9 cellular contexts compared by ENCODE assay signal in the genomic region with DNA sequence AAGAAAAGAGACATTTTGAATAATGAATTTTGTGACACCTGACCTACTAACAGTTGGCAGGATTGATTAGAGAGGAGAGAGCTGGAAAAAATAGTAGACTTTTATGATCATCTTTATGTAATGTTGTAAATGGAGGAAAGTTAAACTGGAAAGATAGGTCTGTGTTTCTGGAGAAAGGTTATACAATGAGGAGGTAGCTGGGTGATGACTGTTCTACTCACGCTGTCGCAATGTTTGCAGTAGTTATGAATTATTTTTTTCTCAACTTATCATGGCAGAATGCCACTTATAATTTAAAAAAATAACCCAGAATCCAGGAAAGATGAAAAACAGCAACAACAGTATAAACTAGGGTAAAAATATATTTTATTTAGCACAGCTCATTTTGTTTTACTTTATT.
"Had no signal": no experiment of that assay in that cellular context is flagged by ENCODE, and none has a peak within 500 bp of the region (broad histone marks: within the 10 kb centered on the region; RNA-seq: fewer than 3 reads in every experiment).

No MANE protein-coding gene starts in this region.

- H3K27ac ChIP-seq: GM23248, HL-60 had no signal

- H3K4me3 ChIP-seq: GM23248, HAP-1 had no signal

- H3K36me3 ChIP-seq: HAP-1 had no signal

- H2AFZ ChIP-seq: GM23248 had no signal

- H3K27me3 Mint-ChIP-seq: IgD-negative memory B cell had no signal

- DNase-seq: GM23248, GOT3, H7, HFFc6 had no signal

- H3K4me1 ChIP-seq: HAP-1 had no signal

- ATAC-seq: HCT116, HepG2 had no signal

- H3K27ac Mint-ChIP-seq: HFFc6, IgD-negative memory B cell had no signal

- H3K9ac ChIP-seq: GM23248 had no signal

- H3K4me3 Mint-ChIP-seq: HFFc6, IgD-negative memory B cell had no signal

- H3K9me3 ChIP-seq: HAP-1 had no signal
